ENCODE assay signal across 24 cellular contexts in genomic region chr5:79842006-79842881, GRCh38.
DNase-seq lines count a peak whose midpoint lies in the region; ATAC-seq and TF ChIP-seq lines count a peak whose summit lies in the region.
"Had no signal": no experiment of that assay in that cellular context is flagged by ENCODE, and none has a peak within 500 bp of the region (broad histone marks: within the 10 kb centered on the region; RNA-seq: fewer than 3 reads in every experiment).

No MANE protein-coding gene starts in this region.

- H3K36me3 Mint-ChIP-seq in activated CD8-positive, alpha-beta T cell treated with anti-CD3 and anti-CD28 coated beads, Interleukin-2, amount 10 ng/mL, durations not matched to agents 7 days and 5 days (ENCODE audit: low read depth), result no peaks in the 10 kb centered on the region
- no peaks in the 10 kb centered on the region for H3K36me3 Mint-ChIP-seq in activated CD8-positive, alpha-beta T cell treated with anti-CD3 and anti-CD28 coated beads for 36 hours (ENCODE audit: low read depth)
- no peaks in the 10 kb centered on the region for H3K36me3 Mint-ChIP-seq in nephron (ENCODE audit: low read depth)
- H3K36me3 Mint-ChIP-seq: CD4-positive, alpha-beta memory T cell had no signal

- no peaks in the 10 kb centered on the region for H3K9me3 Mint-ChIP-seq in activated CD8-positive, alpha-beta T cell treated with anti-CD3 and anti-CD28 coated beads, Interleukin-2, amount 10 ng/mL, durations not matched to agents 7 days and 5 days (ENCODE audit: insufficient read depth)
- H3K9me3 Mint-ChIP-seq in activated CD8-positive, alpha-beta T cell treated with anti-CD3 and anti-CD28 coated beads for 36 hours, result peaks cover 1% of the 10 kb centered on the region
- no peaks in the 10 kb centered on the region for H3K9me3 Mint-ChIP-seq in nephron
- H3K9me3 Mint-ChIP-seq: CD4-positive, alpha-beta memory T cell; GM23338; H9 had no signal

- no peak overlapping the region for H3K4me3 Mint-ChIP-seq in activated CD8-positive, alpha-beta T cell treated with anti-CD3 and anti-CD28 coated beads, Interleukin-2, amount 10 ng/mL, durations not matched to agents 7 days and 5 days
- no peak overlapping the region for H3K4me3 Mint-ChIP-seq in activated CD8-positive, alpha-beta T cell treated with anti-CD3 and anti-CD28 coated beads for 36 hours
- H3K4me3 Mint-ChIP-seq in nephron, result no peak overlapping the region
- H3K4me3 Mint-ChIP-seq: CD4-positive, alpha-beta memory T cell; GM23338; H9 had no signal

- H3K4me1 Mint-ChIP-seq in activated CD8-positive, alpha-beta T cell treated with anti-CD3 and anti-CD28 coated beads, Interleukin-2, amount 10 ng/mL, durations not matched to agents 7 days and 5 days (ENCODE audit: low read depth), result peaks cover 17% of the 10 kb centered on the region
- H3K4me1 Mint-ChIP-seq in activated CD8-positive, alpha-beta T cell treated with anti-CD3 and anti-CD28 coated beads for 36 hours (ENCODE audit: low read depth), result peaks cover 10% of the 10 kb centered on the region
- peaks cover 33% of the 10 kb centered on the region for H3K4me1 Mint-ChIP-seq in nephron
- H3K4me1 Mint-ChIP-seq: CD4-positive, alpha-beta memory T cell had no signal

- no peak for TF ChIP-seq CTCF in activated CD8-positive, alpha-beta T cell treated with anti-CD3 and anti-CD28 coated beads for 36 hours (IDR thresholded peaks at IDR 0.05)
- TF ChIP-seq CTCF in nephron (IDR thresholded peaks at IDR 0.05; ENCODE audit: unreplicated experiment in 3 of 3) (no peak), psoas muscle (IDR thresholded peaks at IDR 0.05) (no peak)

- no peak for TF ChIP-seq POLR2A in GM18505 (IDR thresholded peaks at IDR 0.05; ENCODE audit: borderline replicate concordance, extremely low read depth, insufficient read depth, insufficient read length)

- H3K27me3 Mint-ChIP-seq in activated CD8-positive, alpha-beta T cell treated with anti-CD3 and anti-CD28 coated beads, Interleukin-2, amount 10 ng/mL, durations not matched to agents 7 days and 5 days (ENCODE audit: low read depth), result peaks cover 11% of the 10 kb centered on the region
- H3K27me3 Mint-ChIP-seq in activated CD8-positive, alpha-beta T cell treated with anti-CD3 and anti-CD28 coated beads for 36 hours, result peaks cover 10% of the 10 kb centered on the region
- H3K27me3 Mint-ChIP-seq in nephron (ENCODE audit: low read depth), result peaks cover 47% of the 10 kb centered on the region

- no peaks in the 10 kb centered on the region for H3K9me3 ChIP-seq in aorta (ENCODE audit: control insufficient read depth, low read length)
- H3K9me3 ChIP-seq in psoas muscle, result no peaks in the 10 kb centered on the region
- H3K9me3 ChIP-seq: MG63, SJSA1 had no signal

- DNase-seq in activated CD8-positive, alpha-beta T cell treated with anti-CD3 and anti-CD28 coated beads, Interleukin-2, amount 10 ng/mL, durations not matched to agents 7 days and 5 days, result peak; percentile 12
- DNase-seq in activated CD8-positive, alpha-beta T cell treated with anti-CD3 and anti-CD28 coated beads for 36 hours, result no peak
- DNase-seq in cerebellar cortex (ENCODE audit: low spot score), result peak; percentile 9
- no peak for DNase-seq in aorta
- DNase-seq in psoas muscle, result no peak
- DNase-seq in mucosa of gallbladder (ENCODE audit: low spot score), result no peak
- DNase-seq: 8988T; ACHN; CD4-positive, alpha-beta memory T cell; COR-L47; DMS53; H9; MG63; NCI-H1105 treated with DMSO at 0.1 percent for 48 hours; NCI-H146; NCI-H2029 treated with DMSO at 0.1 percent for 48 hours; NCI-H446 treated with DMSO at 0.1 percent for 48 hours; Right ventricle myocardium superior; RPMI8226 had no signal

- no peak overlapping the region for H3K4me3 ChIP-seq in aorta (ENCODE audit: low read length in 2 of 2)
- no peak overlapping the region for H3K4me3 ChIP-seq in psoas muscle
- H3K4me3 ChIP-seq: GM23338, K562, MG63, SJSA1 had no signal

- H3K27me3 ChIP-seq in aorta (ENCODE audit: control insufficient read depth in 1 of 2, insufficient read depth in 2 of 2, low read length in 1 of 2) (no peaks in the 10 kb centered on the region), psoas muscle (ENCODE audit: insufficient read depth in 3 of 3, low read length in 2 of 3) (no peaks in the 10 kb centered on the region)
- H3K27me3 ChIP-seq: MG63, SJSA1 had no signal

- H3K27ac Mint-ChIP-seq in activated CD8-positive, alpha-beta T cell treated with anti-CD3 and anti-CD28 coated beads, Interleukin-2, amount 10 ng/mL, durations not matched to agents 7 days and 5 days, result no peak overlapping the region
- no peak overlapping the region for H3K27ac Mint-ChIP-seq in activated CD8-positive, alpha-beta T cell treated with anti-CD3 and anti-CD28 coated beads for 36 hours
- peak overlapping the region; percentile 68 to 94 (median 88) for H3K27ac Mint-ChIP-seq in nephron
- H3K27ac Mint-ChIP-seq: GM23338, H9 had no signal

- H3K36me3 ChIP-seq in aorta (ENCODE audit: control insufficient read depth in 1 of 2, insufficient read depth in 2 of 2, low read length in 1 of 2) (no peaks in the 10 kb centered on the region), psoas muscle (ENCODE audit: insufficient read depth in 1 of 2, low read depth in 1 of 2) (no peaks in the 10 kb centered on the region)
- H3K36me3 ChIP-seq: MG63, SJSA1 had no signal

- intact Hi-C loops in activated CD8-positive, alpha-beta T cell treated with anti-CD3 and anti-CD28 coated beads for 36 hours (cut with micrococcal nuclease), result no loop called here
- intact Hi-C loops in aorta (cut with DNase I) (no loop called here), psoas muscle (cut with DNase I) (no loop called here)

- H3K4me1 ChIP-seq in aorta (ENCODE audit: control insufficient read depth in 1 of 2, insufficient read depth in 2 of 2, low read length in 2 of 2), result no peaks in the 10 kb centered on the region
- peaks cover 14% of the 10 kb centered on the region for H3K4me1 ChIP-seq in psoas muscle

- ATAC-seq in activated CD8-positive, alpha-beta T cell treated with anti-CD3 and anti-CD28 coated beads, Interleukin-2, amount 10 ng/mL, durations not matched to agents 7 days and 5 days, result no peak
- no peak for ATAC-seq in activated CD8-positive, alpha-beta T cell treated with anti-CD3 and anti-CD28 coated beads for 36 hours
- ATAC-seq in aorta (ENCODE audit: low FRiP score), result peak; percentile 16
- ATAC-seq in psoas muscle, result no peak
- no peak for ATAC-seq in GM18505 (IDR thresholded peaks at IDR 0.05; ENCODE audit: unreplicated experiment)
- ATAC-seq: GM23338, K562 had no signal

- WGBS in aorta, 2 donors, result 82 to 86% methylated on average over 12 of the region's 12 CpGs
- WGBS in psoas muscle, 3 donors, result 70 to 77% (median 73%) methylated on average over 12 of the region's 12 CpGs

- no peak overlapping the region for H3K27ac ChIP-seq in aorta (ENCODE audit: low read depth in 1 of 2, low read length in 2 of 2)
- H3K27ac ChIP-seq in psoas muscle, result no peak overlapping the region
- H3K27ac ChIP-seq: SJSA1 had no signal

- CTCF ChIA-PET in activated CD8-positive, alpha-beta T cell treated with anti-CD3 and anti-CD28 coated beads, Interleukin-2, amount 10 ng/mL, durations not matched to agents 7 days and 5 days (lab: Charles Lee), result interaction anchor here (1.5 to 1.7 kb wide), 3 partner anchors 13 to 241 kb away, joined by 4 to 8 read pairs (median 5); no protein-coding TSS in a partner anchor
- CTCF ChIA-PET in activated CD8-positive, alpha-beta T cell treated with anti-CD3 and anti-CD28 coated beads for 36 hours (lab: Charles Lee), result interaction anchor here (1.5 kb wide), 1 partner anchor 15 kb away, joined by 5 read pairs; no protein-coding TSS in a partner anchor

- POLR2A ChIA-PET in activated CD8-positive, alpha-beta T cell treated with anti-CD3 and anti-CD28 coated beads, Interleukin-2, amount 10 ng/mL, durations not matched to agents 7 days and 5 days (lab: Charles Lee), result no interaction called here
- POLR2A ChIA-PET in activated CD8-positive, alpha-beta T cell treated with anti-CD3 and anti-CD28 coated beads for 36 hours (lab: Charles Lee), result no interaction called here

Comparison
In these comparisons a context has a peak if more than half of its experiments do, and no peak if none do; other contexts are left out.
1. DNase-seq: peak in activated CD8-positive, alpha-beta T cell treated with anti-CD3 and anti-CD28 coated beads, Interleukin-2, amount 10 ng/mL, durations not matched to agents 7 days and 5 days (single experiment) and cerebellar cortex (single experiment); none in activated CD8-positive, alpha-beta T cell treated with anti-CD3 and anti-CD28 coated beads for 36 hours (single experiment), aorta (0 of 2), psoas muscle (0 of 2) and mucosa of gallbladder (single experiment).
2. H3K27ac Mint-ChIP-seq: peak in nephron (3 of 3); none in activated CD8-positive, alpha-beta T cell treated with anti-CD3 and anti-CD28 coated beads, Interleukin-2, amount 10 ng/mL, durations not matched to agents 7 days and 5 days (single experiment) and activated CD8-positive, alpha-beta T cell treated with anti-CD3 and anti-CD28 coated beads for 36 hours (single experiment).